ENCODE assay signal across 16 cellular contexts in genomic region chr18:56391933-56392590, GRCh38.
"Had no signal": no experiment of that assay in that cellular context is flagged by ENCODE, and none has a peak within 500 bp of the region (broad histone marks: within the 10 kb centered on the region; RNA-seq: fewer than 3 reads in every experiment).

No MANE protein-coding gene starts in this region.

- H3K36me3 ChIP-seq: esophagus muscularis mucosa, pancreas had no signal

- H3K27ac ChIP-seq: esophagus muscularis mucosa, pancreas had no signal

- ATAC-seq: left colon, left ventricle myocardium superior, right cardiac atrium had no signal

- H3K27me3 ChIP-seq: esophagus muscularis mucosa, pancreas had no signal

- H3K4me1 ChIP-seq: esophagus muscularis mucosa had no signal

- H3K9me3 ChIP-seq: esophagus muscularis mucosa, pancreas had no signal

- DNase-seq: effector memory CD4-positive, alpha-beta T cell; foreskin melanocyte; head of caudate nucleus; hippocampal formation; left colon; left ventricle myocardium superior; mesendoderm; naive B cell; occipital lobe; pancreas; right cardiac atrium; stimulated activated CD4-positive, alpha-beta T cell treated with anti-CD3 and anti-CD28 coated beads, Interleukin-2, amount 100 ng/mL, for 48 hours; stimulated activated naive CD4-positive, alpha-beta T cell treated with Interleukin-2 at 50 U/mL for 16 hours had no signal

- H3K4me3 ChIP-seq: esophagus muscularis mucosa, lung, pancreas, smooth muscle cell had no signal
